1 cellular context compared by ENCODE assay signal in the genomic region with DNA sequence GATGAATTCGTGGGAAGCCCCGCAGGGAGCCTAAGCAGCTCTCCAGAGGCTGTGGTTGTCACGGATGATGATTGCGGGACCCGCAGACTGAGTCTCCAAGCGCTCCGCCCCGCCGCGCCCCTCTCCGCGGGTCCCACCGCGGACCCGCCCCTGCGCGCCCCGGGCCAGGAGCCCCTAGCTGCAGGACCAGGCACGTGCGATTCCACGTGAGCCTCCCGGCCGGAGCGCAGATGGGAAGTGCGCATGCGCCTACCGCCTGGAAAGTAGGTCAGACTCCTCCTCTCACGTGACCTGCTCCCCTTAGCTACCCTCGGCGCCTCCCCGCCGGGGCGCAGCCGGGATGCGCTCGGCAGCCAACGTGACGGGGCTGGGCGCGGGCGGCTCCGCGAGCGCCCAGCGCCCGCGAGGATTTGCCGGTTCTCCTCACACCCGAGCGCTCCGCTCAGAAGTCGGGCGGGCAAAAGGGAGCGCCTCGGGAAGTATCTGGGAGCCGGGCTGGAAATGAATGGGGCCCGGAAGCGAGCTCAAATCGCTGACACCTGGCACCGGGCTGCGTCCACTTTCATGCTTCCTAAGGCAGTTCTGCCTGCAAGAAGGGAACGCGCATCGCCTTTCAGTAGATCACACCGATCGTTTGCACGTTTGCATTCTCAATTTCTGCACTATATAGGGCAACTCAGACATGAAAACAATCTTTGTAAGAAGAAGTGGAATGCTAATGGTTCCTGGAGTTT.
A peak's percentile ranks its signal among the peaks of the same experiment; 100 is the strongest.
TF ChIP-seq lines count a peak whose summit lies in the region.

No MANE protein-coding gene starts in this region.

TF ChIP-seq in HepG2, 621 proteins besides CTCF, POLR2A, EP300 and RAD21 (continued from another document and continues in another):
- TF ChIP-seq, protein P1, sequence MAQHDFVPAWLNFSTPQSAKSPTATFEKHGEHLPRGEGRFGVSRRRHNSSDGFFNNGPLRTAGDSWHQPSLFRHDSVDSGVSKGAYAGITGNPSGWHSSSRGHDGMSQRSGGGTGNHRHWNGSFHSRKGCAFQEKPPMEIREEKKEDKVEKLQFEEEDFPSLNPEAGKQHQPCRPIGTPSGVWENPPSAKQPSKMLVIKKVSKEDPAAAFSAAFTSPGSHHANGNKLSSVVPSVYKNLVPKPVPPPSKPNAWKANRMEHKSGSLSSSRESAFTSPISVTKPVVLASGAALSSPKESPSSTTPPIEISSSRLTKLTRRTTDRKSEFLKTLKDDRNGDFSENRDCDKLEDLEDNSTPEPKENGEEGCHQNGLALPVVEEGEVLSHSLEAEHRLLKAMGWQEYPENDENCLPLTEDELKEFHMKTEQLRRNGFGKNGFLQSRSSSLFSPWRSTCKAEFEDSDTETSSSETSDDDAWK (CRISPR knock-in tag; IDR thresholded peaks at IDR 0.05) = no peak
- TF ChIP-seq, protein P2, sequence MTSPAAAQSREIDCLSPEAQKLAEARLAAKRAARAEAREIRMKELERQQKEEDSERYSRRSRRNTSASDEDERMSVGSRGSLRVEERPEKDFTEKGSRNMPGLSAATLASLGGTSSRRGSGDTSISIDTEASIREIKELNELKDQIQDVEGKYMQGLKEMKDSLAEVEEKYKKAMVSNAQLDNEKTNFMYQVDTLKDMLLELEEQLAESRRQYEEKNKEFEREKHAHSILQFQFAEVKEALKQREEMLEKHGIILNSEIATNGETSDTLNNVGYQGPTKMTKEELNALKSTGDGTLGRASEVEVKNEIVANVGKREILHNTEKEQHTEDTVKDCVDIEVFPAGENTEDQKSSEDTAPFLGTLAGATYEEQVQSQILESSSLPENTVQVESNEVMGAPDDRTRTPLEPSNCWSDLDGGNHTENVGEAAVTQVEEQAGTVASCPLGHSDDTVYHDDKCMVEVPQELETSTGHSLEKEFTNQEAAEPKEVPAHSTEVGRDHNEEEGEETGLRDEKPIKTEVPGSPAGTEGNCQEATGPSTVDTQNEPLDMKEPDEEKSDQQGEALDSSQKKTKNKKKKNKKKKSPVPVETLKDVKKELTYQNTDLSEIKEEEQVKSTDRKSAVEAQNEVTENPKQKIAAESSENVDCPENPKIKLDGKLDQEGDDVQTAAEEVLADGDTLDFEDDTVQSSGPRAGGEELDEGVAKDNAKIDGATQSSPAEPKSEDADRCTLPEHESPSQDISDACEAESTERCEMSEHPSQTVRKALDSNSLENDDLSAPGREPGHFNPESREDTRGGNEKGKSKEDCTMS (CRISPR knock-in tag; conservative IDR thresholded peaks at IDR 0.05) = no peak
- TF ChIP-seq ZNF33B (CRISPR knock-in tag; IDR thresholded peaks at IDR 0.05) = peak; percentile 99
- TF ChIP-seq ZNF556 (CRISPR knock-in tag; IDR thresholded peaks at IDR 0.05; ENCODE audit: borderline replicate concordance) = no peak; the same call in 1 of the 2 replicates
- TF ChIP-seq, protein P3, sequence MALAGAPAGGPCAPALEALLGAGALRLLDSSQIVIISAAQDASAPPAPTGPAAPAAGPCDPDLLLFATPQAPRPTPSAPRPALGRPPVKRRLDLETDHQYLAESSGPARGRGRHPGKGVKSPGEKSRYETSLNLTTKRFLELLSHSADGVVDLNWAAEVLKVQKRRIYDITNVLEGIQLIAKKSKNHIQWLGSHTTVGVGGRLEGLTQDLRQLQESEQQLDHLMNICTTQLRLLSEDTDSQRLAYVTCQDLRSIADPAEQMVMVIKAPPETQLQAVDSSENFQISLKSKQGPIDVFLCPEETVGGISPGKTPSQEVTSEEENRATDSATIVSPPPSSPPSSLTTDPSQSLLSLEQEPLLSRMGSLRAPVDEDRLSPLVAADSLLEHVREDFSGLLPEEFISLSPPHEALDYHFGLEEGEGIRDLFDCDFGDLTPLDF (CRISPR knock-in tag; IDR thresholded peaks at IDR 0.05) = peak; percentile 60; the same call in 1 of the 2 replicates
- peak; percentile 72 for TF ChIP-seq ZNF777 (CRISPR knock-in tag; IDR thresholded peaks at IDR 0.05)
- no peak; the same call in none of the 2 replicates for TF ChIP-seq ZFP36L1 (CRISPR knock-in tag; IDR thresholded peaks at IDR 0.05)
- TF ChIP-seq ZNF34 (CRISPR knock-in tag; IDR thresholded peaks at IDR 0.05; ENCODE audit: borderline replicate concordance) = peak; percentile 90
- TF ChIP-seq CEBPZ (IDR thresholded peaks at IDR 0.05; ENCODE audit: low read length) = no peak
- peak; percentile 60 for TF ChIP-seq NCOA2 (CRISPR knock-in tag; IDR thresholded peaks at IDR 0.05)
- TF ChIP-seq ZNF780A (CRISPR knock-in tag; IDR thresholded peaks at IDR 0.05) = no peak; the same call in 1 of the 2 replicates
- no peak for TF ChIP-seq ZNF460 (CRISPR knock-in tag; IDR thresholded peaks at IDR 0.05; ENCODE audit: borderline replicate concordance)
- peak; percentile 77; the same call in 1 of the 2 replicates for TF ChIP-seq ZNF503 (CRISPR knock-in tag; IDR thresholded peaks at IDR 0.05)
- TF ChIP-seq NFIB (CRISPR knock-in tag; IDR thresholded peaks at IDR 0.05; ENCODE audit: borderline replicate concordance) = no peak
- TF ChIP-seq ZSCAN22 (CRISPR knock-in tag; IDR thresholded peaks at IDR 0.05) = no peak
- TF ChIP-seq ZNF75D (CRISPR knock-in tag; IDR thresholded peaks at IDR 0.05; ENCODE audit: borderline replicate concordance) = 0 out of 2 replicates have a peak, but pooled peaks have one; percentile 61
- TF ChIP-seq, protein P4, sequence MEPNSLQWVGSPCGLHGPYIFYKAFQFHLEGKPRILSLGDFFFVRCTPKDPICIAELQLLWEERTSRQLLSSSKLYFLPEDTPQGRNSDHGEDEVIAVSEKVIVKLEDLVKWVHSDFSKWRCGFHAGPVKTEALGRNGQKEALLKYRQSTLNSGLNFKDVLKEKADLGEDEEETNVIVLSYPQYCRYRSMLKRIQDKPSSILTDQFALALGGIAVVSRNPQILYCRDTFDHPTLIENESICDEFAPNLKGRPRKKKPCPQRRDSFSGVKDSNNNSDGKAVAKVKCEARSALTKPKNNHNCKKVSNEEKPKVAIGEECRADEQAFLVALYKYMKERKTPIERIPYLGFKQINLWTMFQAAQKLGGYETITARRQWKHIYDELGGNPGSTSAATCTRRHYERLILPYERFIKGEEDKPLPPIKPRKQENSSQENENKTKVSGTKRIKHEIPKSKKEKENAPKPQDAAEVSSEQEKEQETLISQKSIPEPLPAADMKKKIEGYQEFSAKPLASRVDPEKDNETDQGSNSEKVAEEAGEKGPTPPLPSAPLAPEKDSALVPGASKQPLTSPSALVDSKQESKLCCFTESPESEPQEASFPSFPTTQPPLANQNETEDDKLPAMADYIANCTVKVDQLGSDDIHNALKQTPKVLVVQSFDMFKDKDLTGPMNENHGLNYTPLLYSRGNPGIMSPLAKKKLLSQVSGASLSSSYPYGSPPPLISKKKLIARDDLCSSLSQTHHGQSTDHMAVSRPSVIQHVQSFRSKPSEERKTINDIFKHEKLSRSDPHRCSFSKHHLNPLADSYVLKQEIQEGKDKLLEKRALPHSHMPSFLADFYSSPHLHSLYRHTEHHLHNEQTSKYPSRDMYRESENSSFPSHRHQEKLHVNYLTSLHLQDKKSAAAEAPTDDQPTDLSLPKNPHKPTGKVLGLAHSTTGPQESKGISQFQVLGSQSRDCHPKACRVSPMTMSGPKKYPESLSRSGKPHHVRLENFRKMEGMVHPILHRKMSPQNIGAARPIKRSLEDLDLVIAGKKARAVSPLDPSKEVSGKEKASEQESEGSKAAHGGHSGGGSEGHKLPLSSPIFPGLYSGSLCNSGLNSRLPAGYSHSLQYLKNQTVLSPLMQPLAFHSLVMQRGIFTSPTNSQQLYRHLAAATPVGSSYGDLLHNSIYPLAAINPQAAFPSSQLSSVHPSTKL (CRISPR knock-in tag; IDR thresholded peaks at IDR 0.05) = peak; percentile 78
- TF ChIP-seq ZNF12 (CRISPR knock-in tag; IDR thresholded peaks at IDR 0.05) = peak; percentile 8; the same call in 1 of the 2 replicates
- TF ChIP-seq ZNF891 (CRISPR knock-in tag; IDR thresholded peaks at IDR 0.05) = peak; percentile 91
- no peak for TF ChIP-seq IKZF1 (IDR thresholded peaks at IDR 0.05)
- peak; percentile 76; the same call in 1 of the 2 replicates for TF ChIP-seq EEA1 (CRISPR knock-in tag; IDR thresholded peaks at IDR 0.05; ENCODE audit: borderline replicate concordance)
- TF ChIP-seq, protein P5, sequence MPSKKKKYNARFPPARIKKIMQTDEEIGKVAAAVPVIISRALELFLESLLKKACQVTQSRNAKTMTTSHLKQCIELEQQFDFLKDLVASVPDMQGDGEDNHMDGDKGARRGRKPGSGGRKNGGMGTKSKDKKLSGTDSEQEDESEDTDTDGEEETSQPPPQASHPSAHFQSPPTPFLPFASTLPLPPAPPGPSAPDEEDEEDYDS (CRISPR knock-in tag; IDR thresholded peaks at IDR 0.05) = peak; percentile 92
- TF ChIP-seq TEAD2 (CRISPR knock-in tag; IDR thresholded peaks at IDR 0.05) = no peak
- TF ChIP-seq KAT7 (CRISPR knock-in tag; IDR thresholded peaks at IDR 0.05; ENCODE audit: borderline replicate concordance) = no peak
- no peak for TF ChIP-seq LCORL (IDR thresholded peaks at IDR 0.05)
- peak; percentile 49; the same call in 1 of the 2 replicates for TF ChIP-seq LCORL (CRISPR knock-in tag; IDR thresholded peaks at IDR 0.05)
- peak; percentile 97 for TF ChIP-seq POGZ (CRISPR knock-in tag; IDR thresholded peaks at IDR 0.05)
- TF ChIP-seq KDM3A (CRISPR knock-in tag; IDR thresholded peaks at IDR 0.05; ENCODE audit: low read depth) = peak; percentile 50; the same call in 1 of the 2 replicates
- TF ChIP-seq, protein P6, sequence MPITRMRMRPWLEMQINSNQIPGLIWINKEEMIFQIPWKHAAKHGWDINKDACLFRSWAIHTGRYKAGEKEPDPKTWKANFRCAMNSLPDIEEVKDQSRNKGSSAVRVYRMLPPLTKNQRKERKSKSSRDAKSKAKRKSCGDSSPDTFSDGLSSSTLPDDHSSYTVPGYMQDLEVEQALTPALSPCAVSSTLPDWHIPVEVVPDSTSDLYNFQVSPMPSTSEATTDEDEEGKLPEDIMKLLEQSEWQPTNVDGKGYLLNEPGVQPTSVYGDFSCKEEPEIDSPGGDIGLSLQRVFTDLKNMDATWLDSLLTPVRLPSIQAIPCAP (CRISPR knock-in tag; IDR thresholded peaks at IDR 0.05; ENCODE audit: low read depth) = no peak
- TF ChIP-seq, protein P7, sequence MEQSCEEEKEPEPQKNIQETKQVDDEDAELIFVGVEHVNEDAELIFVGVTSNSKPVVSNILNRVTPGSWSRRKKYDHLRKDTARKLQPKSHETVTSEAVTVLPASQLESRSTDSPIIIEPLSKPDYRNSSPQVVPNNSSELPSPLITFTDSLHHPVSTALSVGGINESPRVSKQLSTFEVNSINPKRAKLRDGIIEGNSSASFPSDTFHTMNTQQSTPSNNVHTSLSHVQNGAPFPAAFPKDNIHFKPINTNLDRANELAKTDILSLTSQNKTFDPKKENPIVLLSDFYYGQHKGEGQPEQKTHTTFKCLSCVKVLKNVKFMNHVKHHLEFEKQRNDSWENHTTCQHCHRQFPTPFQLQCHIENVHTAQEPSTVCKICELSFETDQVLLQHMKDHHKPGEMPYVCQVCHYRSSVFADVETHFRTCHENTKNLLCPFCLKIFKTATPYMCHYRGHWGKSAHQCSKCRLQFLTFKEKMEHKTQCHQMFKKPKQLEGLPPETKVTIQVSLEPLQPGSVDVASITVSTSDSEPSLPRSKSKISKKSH (CRISPR knock-in tag; IDR thresholded peaks at IDR 0.05; ENCODE audit: borderline replicate concordance) = peak; percentile 97
- no peak for TF ChIP-seq ZNF496 (CRISPR knock-in tag; IDR thresholded peaks at IDR 0.05; ENCODE audit: insufficient replicate concordance)
- TF ChIP-seq ZNF619 (CRISPR knock-in tag; IDR thresholded peaks at IDR 0.05) = peak; percentile 80; the same call in 1 of the 2 replicates
- no peak for TF ChIP-seq ZNF17 (CRISPR knock-in tag; IDR thresholded peaks at IDR 0.05)
- no peak for TF ChIP-seq PCBP1 (IDR thresholded peaks at IDR 0.05; ENCODE audit: borderline replicate concordance, low read depth, low read length)
- TF ChIP-seq FOXC1 (CRISPR knock-in tag; IDR thresholded peaks at IDR 0.05; ENCODE audit: borderline replicate concordance) = peak; percentile 96
- no peak for TF ChIP-seq NCOA1 (CRISPR knock-in tag; IDR thresholded peaks at IDR 0.05)
- peak; percentile 80 for TF ChIP-seq ZNF879 (CRISPR knock-in tag; IDR thresholded peaks at IDR 0.05)
- no peak for TF ChIP-seq FLYWCH1 (CRISPR knock-in tag; IDR thresholded peaks at IDR 0.05)
- TF ChIP-seq, protein P8, sequence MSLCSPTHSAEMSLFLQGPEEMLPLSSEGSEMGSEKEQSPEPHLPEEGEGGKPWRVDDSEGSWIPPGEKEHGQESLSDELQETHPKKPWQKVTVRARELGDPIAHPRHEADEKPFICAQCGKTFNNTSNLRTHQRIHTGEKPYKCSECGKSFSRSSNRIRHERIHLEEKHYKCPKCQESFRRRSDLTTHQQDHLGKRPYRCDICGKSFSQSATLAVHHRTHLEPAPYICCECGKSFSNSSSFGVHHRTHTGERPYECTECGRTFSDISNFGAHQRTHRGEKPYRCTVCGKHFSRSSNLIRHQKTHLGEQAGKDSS (CRISPR knock-in tag; IDR thresholded peaks at IDR 0.05; ENCODE audit: borderline replicate concordance, low read depth) = peak; percentile 54; the same call in 1 of the 2 replicates
- TF ChIP-seq TARDBP (CRISPR knock-in tag; IDR thresholded peaks at IDR 0.05) = peak; percentile 85
- no peak for TF ChIP-seq FIP1L1 (IDR thresholded peaks at IDR 0.05; ENCODE audit: borderline replicate concordance, insufficient read depth, low read depth, low read length)
